In the genomic region with DNA sequence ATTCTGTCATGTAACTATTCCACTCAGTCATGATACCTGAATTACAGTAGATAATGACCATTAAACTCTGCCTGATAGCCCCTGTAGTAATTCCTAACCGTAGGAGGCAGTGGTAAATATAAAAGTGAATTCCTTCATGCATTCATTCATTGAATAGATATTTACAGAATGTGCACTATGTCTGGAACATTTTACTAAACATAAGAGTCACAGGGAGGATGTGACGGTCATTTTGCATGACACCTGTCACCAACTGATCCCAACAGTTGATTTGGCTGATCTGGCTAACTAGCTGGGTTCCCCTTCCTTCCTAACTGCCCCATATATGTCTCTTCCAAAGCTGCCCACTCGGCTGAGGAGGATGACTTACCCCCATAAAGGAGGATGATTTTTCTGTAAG, we compare ENCODE assay signal across 3 cellular contexts.
"Had no signal": no experiment of that assay in that cellular context is flagged by ENCODE, and none has a peak within 500 bp of the region (broad histone marks: within the 10 kb centered on the region; RNA-seq: fewer than 3 reads in every experiment).

No MANE protein-coding gene starts in this region.

- ATAC-seq: GM12878 had no signal

- DNase-seq: GDM1, GF-D8 had no signal

- H3K4me3 ChIP-seq: GM12878 had no signal
